22 cellular contexts compared by ENCODE assay signal in genomic region chr7:75906991-75907667, GRCh38. TPM values are rescaled to one million over a fixed set of nuclear protein-coding genes. Genes with fewer than 3 reads are reported as not detected.
DNase-seq lines count a peak whose midpoint lies in the region; ATAC-seq and TF ChIP-seq lines count a peak whose summit lies in the region.
"Had no signal": no experiment of that assay in that cellular context is flagged by ENCODE, and none has a peak within 500 bp of the region (broad histone marks: within the 10 kb centered on the region; RNA-seq: fewer than 3 reads in every experiment).

No MANE protein-coding gene starts in this region.

- H3K36me3 Mint-ChIP-seq in WTC11 = no peaks in the 10 kb centered on the region
- H3K36me3 Mint-ChIP-seq in progenitor cell of endocrine pancreas (ENCODE audit: insufficient read depth) = no peaks in the 10 kb centered on the region
- H3K36me3 Mint-ChIP-seq: activated CD4-positive, alpha-beta memory T cell treated with anti-CD3 and anti-CD28 coated beads for 36 hours; CD8-positive, alpha-beta T cell; stimulated activated effector memory CD8-positive, alpha-beta T cell treated with anti-CD3 and anti-CD28 coated beads, Interleukin-12 subunit alpha, Interleukin-12 subunit beta, amount 100 ng/mL, for 72 hours had no signal

- H3K4me3 Mint-ChIP-seq in WTC11 = no peak overlapping the region
- H3K4me3 Mint-ChIP-seq in progenitor cell of endocrine pancreas (ENCODE audit: low read depth) = no peak overlapping the region
- H3K4me3 Mint-ChIP-seq: activated B cell treated with CpG ODN at 0.5 μM for 24 hours; activated CD4-positive, alpha-beta memory T cell treated with anti-CD3 and anti-CD28 coated beads for 36 hours; CD8-positive, alpha-beta T cell; effector memory CD8-positive, alpha-beta T cell; stimulated activated effector memory CD8-positive, alpha-beta T cell treated with anti-CD3 and anti-CD28 coated beads, Interleukin-12 subunit alpha, Interleukin-12 subunit beta, amount 100 ng/mL, for 72 hours had no signal

- H3K4me1 Mint-ChIP-seq in WTC11 (peaks cover 9% of the 10 kb centered on the region), progenitor cell of endocrine pancreas (ENCODE audit: low read depth) (peaks cover 9% of the 10 kb centered on the region)
- H3K4me1 Mint-ChIP-seq: stimulated activated effector memory CD8-positive, alpha-beta T cell treated with anti-CD3 and anti-CD28 coated beads, Interleukin-12 subunit alpha, Interleukin-12 subunit beta, amount 100 ng/mL, for 72 hours had no signal

- DNase-seq in DMS53 treated with DMSO at 0.1 percent for 48 hours (lab: John Stamatoyannopoulos, UW; ENCODE audit: unreplicated experiment) (peak; percentile 58), WTC11 (ENCODE audit: low spot score) (no peak), left colon (no peak), progenitor cell of endocrine pancreas (ENCODE audit: low spot score, unreplicated experiment) (no peak), NCI-H446 treated with DMSO at 0.1 percent for 48 hours (lab: John Stamatoyannopoulos, UW) (no peak), NCI-H2196 treated with DMSO at 0.1 percent for 48 hours (lab: John Stamatoyannopoulos, UW; ENCODE audit: unreplicated experiment) (no peak)
- DNase-seq: activated B cell treated with CpG ODN at 0.5 μM for 24 hours; activated CD4-positive, alpha-beta memory T cell treated with anti-CD3 and anti-CD28 coated beads for 36 hours; brain microvascular endothelial cell; CD8-positive, alpha-beta T cell; DMS79; effector memory CD8-positive, alpha-beta T cell; gastrocnemius medialis; KG1; kidney glomerular epithelial cell; NCI-H187 treated with DMSO at 0.1 percent for 48 hours; SK-N-SH; stimulated activated CD4-positive, alpha-beta T cell treated with anti-CD3 and anti-CD28 coated beads, Interleukin-2, amount 100 ng/mL, for 24 hours; testis had no signal

- H3K27ac Mint-ChIP-seq in WTC11 (peak overlapping the region; percentile 79; the same call in 1 of the 2 replicates), progenitor cell of endocrine pancreas (peak overlapping the region; percentile 82)
- H3K27ac Mint-ChIP-seq: activated B cell treated with CpG ODN at 0.5 μM for 24 hours; activated CD4-positive, alpha-beta memory T cell treated with anti-CD3 and anti-CD28 coated beads for 36 hours; CD8-positive, alpha-beta T cell; effector memory CD8-positive, alpha-beta T cell; stimulated activated effector memory CD8-positive, alpha-beta T cell treated with anti-CD3 and anti-CD28 coated beads, Interleukin-12 subunit alpha, Interleukin-12 subunit beta, amount 100 ng/mL, for 72 hours had no signal

- H3K27me3 Mint-ChIP-seq in WTC11 (ENCODE audit: low read depth) = no peaks in the 10 kb centered on the region
- H3K27me3 Mint-ChIP-seq in progenitor cell of endocrine pancreas = no peaks in the 10 kb centered on the region
- H3K27me3 Mint-ChIP-seq: activated B cell treated with CpG ODN at 0.5 μM for 24 hours; activated CD4-positive, alpha-beta memory T cell treated with anti-CD3 and anti-CD28 coated beads for 36 hours; effector memory CD8-positive, alpha-beta T cell had no signal

- CTCF ChIA-PET in WTC11 (lab: Charles Lee) = no interaction called here

- POLR2A ChIA-PET in WTC11 (lab: Charles Lee) = interaction anchor here (0.6 to 0.7 kb wide), 2 partner anchors 15 to 117 kb away, joined by 3 read pairs; no protein-coding TSS in a partner anchor

- TF ChIP-seq CTCF in WTC11 (IDR thresholded peaks at IDR 0.05) (no peak), progenitor cell of endocrine pancreas (IDR thresholded peaks at IDR 0.05; ENCODE audit: unreplicated experiment) (no peak)

- ATAC-seq in WTC11 (no peak), left colon (peak; percentile 71), GM18502 (IDR thresholded peaks at IDR 0.05; ENCODE audit: poor library complexity, unreplicated experiment) (no peak)
- ATAC-seq: CD8-positive, alpha-beta T cell; effector memory CD8-positive, alpha-beta T cell; stimulated activated effector memory CD8-positive, alpha-beta T cell treated with anti-CD3 and anti-CD28 coated beads, Interleukin-12 subunit alpha, Interleukin-12 subunit beta, amount 100 ng/mL, for 72 hours had no signal

- intact Hi-C loops in left colon (cut with DNase I, micrococcal nuclease) = no loop called here

- H3K9me3 Mint-ChIP-seq in WTC11 = no peaks in the 10 kb centered on the region
- no peaks in the 10 kb centered on the region for H3K9me3 Mint-ChIP-seq in progenitor cell of endocrine pancreas (ENCODE audit: low read depth)
- H3K9me3 Mint-ChIP-seq: activated B cell treated with CpG ODN at 0.5 μM for 24 hours; activated CD4-positive, alpha-beta memory T cell treated with anti-CD3 and anti-CD28 coated beads for 36 hours; CD8-positive, alpha-beta T cell; effector memory CD8-positive, alpha-beta T cell; nephron progenitor cell; stimulated activated effector memory CD8-positive, alpha-beta T cell treated with anti-CD3 and anti-CD28 coated beads, Interleukin-12 subunit alpha, Interleukin-12 subunit beta, amount 100 ng/mL, for 72 hours had no signal

TF ChIP-seq in WTC11, 78 proteins besides CTCF, POLR2A, EP300 and RAD21:
- TF ChIP-seq CREM (CRISPR knock-in tag; IDR thresholded peaks at IDR 0.05) (no peak), GABPB1 (CRISPR knock-in tag; IDR thresholded peaks at IDR 0.05) (0 out of 2 replicates have a peak, but pooled peaks have one; percentile 7), OVOL2 (CRISPR knock-in tag; IDR thresholded peaks at IDR 0.05; ENCODE audit: borderline replicate concordance) (no peak), ATF6 (CRISPR knock-in tag; IDR thresholded peaks at IDR 0.05) (no peak), STAT6 (CRISPR knock-in tag; conservative IDR thresholded peaks at IDR 0.05; ENCODE audit: low read depth) (no peak)

RNA-seq across cellular contexts. Expression of gene POR, which starts 7.8 kb away (rescaled TPM):
- 151 to 178 TPM (median 169 TPM) in 3 replicates for total RNA-seq in WTC11 (2021)
- total RNA-seq in left colon = 100 to 1,000 TPM; 131 to 150 TPM
- 87.2 and 91.5 TPM in 2 replicates for total RNA-seq in progenitor cell of endocrine pancreas

RNA-seq across cellular contexts. Expression of gene RHBDD2, which starts 28.3 kb away (rescaled TPM):
- total RNA-seq in WTC11 (2021) = 31.4 to 35.5 TPM (median 34.3 TPM) in 3 replicates
- total RNA-seq in left colon = 10 to 100 TPM; 52.8 to 62.3 TPM
- total RNA-seq in progenitor cell of endocrine pancreas = 62.9 and 64.6 TPM in 2 replicates
